Comparison of ENCODE assay signal across 23 cellular contexts in genomic region chr11:92198276-92198675, GRCh38. TPM values are rescaled to one million over a fixed set of nuclear protein-coding genes. Genes with fewer than 3 reads are reported as not detected.
DNase-seq lines count a peak whose midpoint lies in the region; ATAC-seq and TF ChIP-seq lines count a peak whose summit lies in the region.
"Had no signal": no experiment of that assay in that cellular context is flagged by ENCODE, and none has a peak within 500 bp of the region (broad histone marks: within the 10 kb centered on the region; RNA-seq: fewer than 3 reads in every experiment).

No MANE protein-coding gene starts in this region.

- H3K4me3 ChIP-seq in WERI-Rb-1 (ENCODE audit: low read depth, low read length): no peak overlapping the region
- H3K4me3 ChIP-seq: A549; BLaER1 treated with 17β-estradiol and CSF1 and Interleukin-3, amounts not matched to agents 10 nM and 100 nM; GM12878; GM23338; HAP-1 had no signal

- H3K36me3 ChIP-seq in WERI-Rb-1: no peaks in the 10 kb centered on the region
- H3K36me3 ChIP-seq: BE2C; BLaER1 treated with 17β-estradiol and CSF1 and Interleukin-3, amounts not matched to agents 10 nM and 100 nM; HAP-1 had no signal

- intact Hi-C loops in left colon (cut with DNase I, micrococcal nuclease): no loop called here

- H3K27ac ChIP-seq in WERI-Rb-1: no peak overlapping the region
- H3K27ac ChIP-seq: A549; BLaER1 treated with 17β-estradiol and CSF1 and Interleukin-3, amounts not matched to agents 10 nM and 100 nM had no signal

- DNase-seq in NCI-H510A (lab: John Stamatoyannopoulos, UW) (peak; percentile 2), NCI-H510A treated with DMSO at 0.1 percent for 48 hours (lab: John Stamatoyannopoulos, UW) (no peak), NCI-H69 (lab: John Stamatoyannopoulos, UW) (peak; percentile 44), WERI-Rb-1 (peak; percentile 34), left colon (no peak), NCI-H2196 treated with DMSO at 0.1 percent for 48 hours (lab: John Stamatoyannopoulos, UW; ENCODE audit: unreplicated experiment) (no peak), DMS153 treated with DMSO at 0.1 percent for 48 hours (lab: John Stamatoyannopoulos, UW; ENCODE audit: unreplicated experiment) (no peak)
- no peak for DNase-seq in stimulated activated CD4-positive, alpha-beta T cell treated with anti-CD3 and anti-CD28 coated beads, Interleukin-12 subunit alpha, Interleukin-12 subunit beta, amount 100 ng/mL, for 4 hours
- DNase-seq: 8988T; ACHN; AML-193; BE2C; CD4-positive, alpha-beta T cell; CD8-positive, alpha-beta memory T cell; DMS 273 treated with DMSO at 0.1 percent for 48 hours; DMS79; EL; GDM1 had no signal

- no peak for TF ChIP-seq CTCF in WERI-Rb-1 (IDR thresholded peaks at IDR 0.05; ENCODE audit: low read depth, low read length)

- ATAC-seq in left colon: peak; percentile 65
- ATAC-seq: A549, GM12878, GM23338 had no signal

- no peaks in the 10 kb centered on the region for H3K27me3 ChIP-seq in WERI-Rb-1 (ENCODE audit: insufficient read depth, low read depth, severe bottlenecking)
- H3K27me3 ChIP-seq: BE2C; BLaER1 treated with 17β-estradiol and CSF1 and Interleukin-3, amounts not matched to agents 10 nM and 100 nM had no signal

- peaks cover 11% of the 10 kb centered on the region for H3K9me3 ChIP-seq in WERI-Rb-1 (ENCODE audit: severe bottlenecking)
- H3K9me3 ChIP-seq: A549; BE2C; BLaER1 treated with 17β-estradiol and CSF1 and Interleukin-3, amounts not matched to agents 10 nM and 100 nM; HAP-1 had no signal

RNA-seq across cellular contexts. Expression of gene FAT3, which starts 26.3 kb away (rescaled TPM):
- under 1 TPM; 0.06 to 0.73 TPM for total RNA-seq in left colon
- total RNA-seq: CD4-positive, alpha-beta T cell; CD8-positive, alpha-beta memory T cell; GM12878 had no signal

Comparison
In these comparisons a context has a peak if more than half of its experiments do, and no peak if none do; other contexts are left out.
1. DNase-seq: peak in NCI-H510A (single experiment), NCI-H69 (single experiment) and WERI-Rb-1 (single experiment); none in NCI-H510A treated with DMSO at 0.1 percent for 48 hours (single experiment), left colon (0 of 2), NCI-H2196 treated with DMSO at 0.1 percent for 48 hours (single experiment), DMS153 treated with DMSO at 0.1 percent for 48 hours (single experiment) and stimulated activated CD4-positive, alpha-beta T cell treated with anti-CD3 and anti-CD28 coated beads, Interleukin-12 subunit alpha, Interleukin-12 subunit beta, amount 100 ng/mL, for 4 hours (single experiment).